ENCODE assay signal across 8 cellular contexts in genomic region chr15:59437777-59438574, GRCh38. TPM values are rescaled to one million over a fixed set of nuclear protein-coding genes. Genes with fewer than 3 reads are reported as not detected.
DNase-seq lines count a peak whose midpoint lies in the region; ATAC-seq, FAIRE-seq and TF ChIP-seq lines count a peak whose summit lies in the region.

FAM81A (plus strand) TSS chr15:59438186; CDS start chr15:59458627, 20,441 bp downstream.

- no peak within 1 kb of the TSS for H4K91ac ChIP-seq in H1 (replicated peaks; ENCODE audit: insufficient read length, low read length)

- peaks cover 0 to 4% (median 2%) of the 10 kb centered on the region in 4 experiments; a peak in 3 of 7 replicates for H3K4me1 ChIP-seq in H1 (replicated peaks in 1 of 4; ENCODE audit: control insufficient read depth in 3 of 4, insufficient read depth in 4 of 4, low read length in 3 of 4)

- H3K27ac Mint-ChIP-seq in activated CD4-positive, alpha-beta T cell treated with anti-CD3 and anti-CD28 coated beads, Interleukin-2, amount 10 ng/mL, durations not matched to agents 7 days and 5 days, result no peak within 1 kb of the TSS
- peak within 1 kb of the TSS; percentile 58 for H3K27ac Mint-ChIP-seq in memory B cell

- peak within 1 kb of the TSS; percentile 81 for H2AFZ ChIP-seq in H1 (ENCODE audit: low read length)

- H3K4me2 ChIP-seq in H1 (ENCODE audit: insufficient read depth in 1 of 2, low read depth in 2 of 2, low read length in 2 of 2), result peak within 1 kb of the TSS; percentile 99

- no peak within 1 kb of the TSS for H2BK120ac ChIP-seq in H1 (replicated peaks; ENCODE audit: low read depth, low read length)

- 2% methylated on average over 85 of the region's 95 CpGs; no CpG with 5 or more reads in 1 of the 2 experiments for WGBS in H1 (ENCODE audit: extremely low coverage in 1 of 2, insufficient coverage in 1 of 2, insufficient read length in 1 of 2, insufficient replicate concordance in 2 of 2, low coverage in 1 of 2, low lambda C conversion rate in 2 of 2, missing lambda C conversion rate in 1 of 2), 2 experiments

- H3K27me3 ChIP-seq in H1 (replicated peaks in 1 of 4; ENCODE audit: control insufficient read depth in 3 of 4, extremely low read depth in 1 of 4, insufficient read depth in 3 of 4, low read length in 3 of 4), result peaks cover 17 to 47% (median 40%) of the 10 kb centered on the region in 4 experiments

- peak within 1 kb of the TSS; percentile 74 for H3K4me3 Mint-ChIP-seq in activated CD4-positive, alpha-beta T cell treated with anti-CD3 and anti-CD28 coated beads, Interleukin-2, amount 10 ng/mL, durations not matched to agents 7 days and 5 days
- H3K4me3 Mint-ChIP-seq in memory B cell, result peak within 1 kb of the TSS; percentile 84

- H2BK15ac ChIP-seq in H1 (ENCODE audit: low read length), result peak within 1 kb of the TSS; percentile 88; the same call in 1 of the 2 replicates

- H2BK12ac ChIP-seq in H1 (ENCODE audit: low read depth, low read length), result no peak within 1 kb of the TSS; the same call in 1 of the 2 replicates

- H3K4me3 ChIP-seq in AG04449 (ENCODE audit: low read depth, low read length) (peak within 1 kb of the TSS; percentile 57), H1 (ENCODE audit: extremely low read depth in 1 of 4, insufficient read depth in 2 of 4, low read depth in 3 of 4, low read length in 4 of 4) (peak within 1 kb of the TSS; percentile 56 to 87 (median 70))

- no peaks in the 10 kb centered on the region for H3K9me3 Mint-ChIP-seq in activated CD4-positive, alpha-beta T cell treated with anti-CD3 and anti-CD28 coated beads, Interleukin-2, amount 10 ng/mL, durations not matched to agents 7 days and 5 days
- H3K9me3 Mint-ChIP-seq in memory B cell, result no peaks in the 10 kb centered on the region

- no peak within 1 kb of the TSS for H3K27ac ChIP-seq in H1 (ENCODE audit: low read depth, low read length)

- CTCF ChIA-PET in AG04449 (lab: Yijun Ruan, JAX), result interaction anchor here (1.1 to 1.4 kb wide), 2 partner anchors 11 to 190 kb away, joined by 3 to 4 read pairs; no protein-coding TSS in a partner anchor
- CTCF ChIA-PET in activated CD4-positive, alpha-beta T cell treated with anti-CD3 and anti-CD28 coated beads, Interleukin-2, amount 10 ng/mL, durations not matched to agents 7 days and 5 days (lab: Charles Lee), result interaction anchor here (0.6 to 1.1 kb wide), 2 partner anchors 24 to 100 kb away, joined by 3 read pairs; no protein-coding TSS in a partner anchor
- CTCF ChIA-PET in H1 (lab: Charles Lee; ENCODE audit: partially characterized antibody), result interaction anchor here (0.5 to 3.3 kb wide), 8 partner anchors 24 to 196 kb away, joined by 3 to 12 read pairs (median 4); no protein-coding TSS in a partner anchor

- no peak for TF ChIP-seq RAD21 in H1 (IDR thresholded peaks at IDR 0.05 in 1 of 2, conservative IDR thresholded peaks at IDR 0.05 in 1 of 2; ENCODE audit: low read depth in 2 of 2, low read length in 2 of 2)

- H3K4ac ChIP-seq in H1 (replicated peaks; ENCODE audit: insufficient read length, low read depth, low read length), result no peak within 1 kb of the TSS

- H3K14ac ChIP-seq in H1 (ENCODE audit: insufficient read length), result no peak within 1 kb of the TSS

- no peaks in the 10 kb centered on the region for H3K9me3 ChIP-seq in H1 (ENCODE audit: insufficient read depth in 2 of 2, low read depth in 1 of 2, low read length in 1 of 2)

- ATAC-seq in GM18499 (IDR thresholded peaks at IDR 0.05; ENCODE audit: insufficient read depth, unreplicated experiment) (peak; percentile 43), HG02885 (IDR thresholded peaks at IDR 0.05; ENCODE audit: poor library complexity, unreplicated experiment) (peak; percentile 75), memory B cell (ENCODE audit: low read depth) (peak; percentile 90)

- H3K23me2 ChIP-seq in H1 (ENCODE audit: low read depth, low read length), result peaks cover 13% of the 10 kb centered on the region; the same call in 1 of the 2 replicates

- POLR2A ChIA-PET in AG04449 (lab: Yijun Ruan, JAX), result no interaction called here
- POLR2A ChIA-PET in activated CD4-positive, alpha-beta T cell treated with anti-CD3 and anti-CD28 coated beads, Interleukin-2, amount 10 ng/mL, durations not matched to agents 7 days and 5 days (lab: Charles Lee), result no interaction called here
- POLR2A ChIA-PET in H1 (lab: Charles Lee; ENCODE audit: partially characterized antibody), result interaction anchor here (0.7 to 1.5 kb wide), 6 partner anchors 26 to 91 kb away, joined by 3 to 7 read pairs (median 3); partner anchors contain the start of gene MYO1E

- TF ChIP-seq EP300 in H1 (IDR thresholded peaks at IDR 0.05; ENCODE audit: borderline replicate concordance in 1 of 2, low read depth in 2 of 2, low read length in 2 of 2), result no peak

- no peaks in the 10 kb centered on the region for H3K79me1 ChIP-seq in H1 (ENCODE audit: low read depth, low read length)

- peak within 1 kb of the TSS in 2 of 4 experiments; percentile 35 to 60; a peak in 1 of 7 replicates for H3K9ac ChIP-seq in H1 (replicated peaks in 1 of 4; ENCODE audit: extremely low read depth in 1 of 4, low read depth in 3 of 4, low read length in 3 of 4)

- no peak within 1 kb of the TSS for H2AK5ac ChIP-seq in H1 (ENCODE audit: low read depth, low read length)

- no peak for DNase-seq in AG04449 (ENCODE audit: low read depth, low spot score)
- peak; percentile 18 to 75 for DNase-seq in NCI-H1930 (lab: John Stamatoyannopoulos, UW)
- peak; percentile 54 for DNase-seq in activated CD4-positive, alpha-beta T cell treated with anti-CD3 and anti-CD28 coated beads, Interleukin-2, amount 10 ng/mL, durations not matched to agents 7 days and 5 days
- DNase-seq in H1 (ENCODE audit: low read depth in 1 of 2, low spot score in 2 of 2), result peak in 1 of 2 experiments; percentile 78
- DNase-seq in memory B cell (ENCODE audit: low spot score in 2 of 2), result peak; percentile 45 to 52
- peak; percentile 17 to 45 for DNase-seq in stimulated activated CD8-positive, alpha-beta memory T cell treated with anti-CD3 and anti-CD28 coated beads, Interleukin-2, amount 100 ng/mL, for 48 hours (ENCODE audit: low read depth in 2 of 2)

- H4K8ac ChIP-seq in H1 (ENCODE audit: extremely low read depth, insufficient read depth, low read length), result peak within 1 kb of the TSS; percentile 35; the same call in 1 of the 2 replicates

- H2BK20ac ChIP-seq in H1 (ENCODE audit: low read length), result no peak within 1 kb of the TSS

- H2BK5ac ChIP-seq in H1 (ENCODE audit: low read depth, low read length), result no peak within 1 kb of the TSS

- peaks cover 17% of the 10 kb centered on the region for H3K4me1 Mint-ChIP-seq in activated CD4-positive, alpha-beta T cell treated with anti-CD3 and anti-CD28 coated beads, Interleukin-2, amount 10 ng/mL, durations not matched to agents 7 days and 5 days
- H3K4me1 Mint-ChIP-seq in memory B cell, result peaks cover 17% of the 10 kb centered on the region

- peaks cover 68% of the 10 kb centered on the region for H3K27me3 Mint-ChIP-seq in activated CD4-positive, alpha-beta T cell treated with anti-CD3 and anti-CD28 coated beads, Interleukin-2, amount 10 ng/mL, durations not matched to agents 7 days and 5 days
- H3K27me3 Mint-ChIP-seq in memory B cell, result peaks cover 4% of the 10 kb centered on the region

- H3K36me3 Mint-ChIP-seq in activated CD4-positive, alpha-beta T cell treated with anti-CD3 and anti-CD28 coated beads, Interleukin-2, amount 10 ng/mL, durations not matched to agents 7 days and 5 days (ENCODE audit: low read depth), result no peaks in the 10 kb centered on the region
- no peaks in the 10 kb centered on the region for H3K36me3 Mint-ChIP-seq in memory B cell

- no peak for FAIRE-seq in H1 (lab: Jason Lieb, UNC)

- no peak within 1 kb of the TSS; the same call in none of the 2 replicates for H3K18ac ChIP-seq in H1 (ENCODE audit: extremely low read depth, low read length)

- no peak within 1 kb of the TSS for H4K5ac ChIP-seq in H1 (ENCODE audit: insufficient read length, low read depth, low read length)

- no peak for TF ChIP-seq POLR2A in H1 (IDR thresholded peaks at IDR 0.05; ENCODE audit: control extremely low read depth in 1 of 2, low read depth in 2 of 2, low read length in 2 of 2)

- TF ChIP-seq CTCF in AG04449 (IDR thresholded peaks at IDR 0.05; ENCODE audit: insufficient read depth, low read length, missing control alignments) (no peak), H1 (IDR thresholded peaks at IDR 0.05; ENCODE audit: control extremely low read depth in 1 of 3, insufficient read depth in 1 of 3, low read depth in 1 of 3, low read length in 3 of 3) (no peak)

- H3K23ac ChIP-seq in H1 (ENCODE audit: insufficient read length), result no peak within 1 kb of the TSS

- no peaks in the 10 kb centered on the region for H3K36me3 ChIP-seq in H1 (ENCODE audit: control insufficient read depth in 2 of 4, insufficient read depth in 4 of 4, low read length in 3 of 4)

- H3K79me2 ChIP-seq in H1 (ENCODE audit: control insufficient read depth in 1 of 2, insufficient read depth in 2 of 2, low read length in 2 of 2), result no peaks in the 10 kb centered on the region

- H3K56ac ChIP-seq in H1 (replicated peaks; ENCODE audit: insufficient read length, low read depth, low read length), result no peak within 1 kb of the TSS

- no peaks in the 10 kb centered on the region for H4K20me1 ChIP-seq in H1 (replicated peaks in 1 of 2; ENCODE audit: control insufficient read depth in 1 of 2, insufficient read depth in 2 of 2, low read length in 2 of 2)

TF ChIP-seq in H1, 55 proteins besides CTCF, POLR2A, EP300 and RAD21 (continues in another document):
- TF ChIP-seq USF2 (IDR thresholded peaks at IDR 0.05; ENCODE audit: low read length) (peak; percentile 13; the same call in 1 of the 2 replicates), SAP30 (IDR thresholded peaks at IDR 0.05; ENCODE audit: insufficient read depth, insufficient replicate concordance, low read length) (peak; percentile 62), GABPA (IDR thresholded peaks at IDR 0.05; ENCODE audit: borderline replicate concordance, insufficient read depth, low read length) (no peak)

RNA-seq across cellular contexts. Expression of gene FAM81A, which starts in this region (rescaled TPM):
- total RNA-seq in activated CD4-positive, alpha-beta T cell treated with anti-CD3 and anti-CD28 coated beads, Interleukin-2, amount 10 ng/mL, durations not matched to agents 7 days and 5 days, result under 1 TPM; 0.57 to 0.73 TPM
- total RNA-seq in H1 (2021; fragmentation: NEBNext Ultra II Directional; extraction: Animal tissue kit (Norgen Biotek cat#: 25700)), result 2.0 and 3.0 TPM in 2 replicates
- 0.30 and 0.56 TPM in 2 replicates for polyA plus RNA-seq in H1 (2011; rRNA removed)
- 0.30 TPM for polyA plus RNA-seq in H1 (2011; cell fraction: cytosol; rRNA removed)
- polyA plus RNA-seq in H1 (2011; cell fraction: nucleus; rRNA removed), result 1.4 TPM
- polyA plus RNA-seq in H1 (2012, experiment 1 of 2), result 0.69 to 1.4 TPM (median 0.87 TPM) in 4 replicates
- 0.07 TPM for polyA plus RNA-seq in H1 (2012, experiment 2 of 2)
- polyA plus RNA-seq in H1 (2013, experiment 1 of 2), result 0.59 TPM
- polyA plus RNA-seq in H1 (2013, experiment 2 of 2), result 1.4 TPM
- polyA minus RNA-seq in H1 (2011; rRNA and poly(A)+ RNA removed), result 0.35 TPM in 1 of 2 replicates, not detected in the other
- not detected for polyA minus RNA-seq in H1 (2011; cell fraction: cytosol; rRNA and poly(A)+ RNA removed)
- polyA minus RNA-seq in H1 (2011; cell fraction: nucleus; rRNA and poly(A)+ RNA removed), result 1.2 TPM

Comparison
In these comparisons a context has a peak if more than half of its experiments do, and no peak if none do; other contexts are left out.
1. Peak in DNase-seq in activated CD4-positive, alpha-beta T cell treated with anti-CD3 and anti-CD28 coated beads, Interleukin-2, amount 10 ng/mL, durations not matched to agents 7 days and 5 days; RNA of the gene not detected or under 1 TPM.